ENCODE assay signal across 8 cellular contexts in genomic region chr1:23531695-23532094, GRCh38. TPM values are rescaled to one million over a fixed set of nuclear protein-coding genes. Genes with fewer than 3 reads are reported as not detected.
A peak's percentile ranks its signal among the peaks of the same experiment; 100 is the strongest.
DNase-seq lines count a peak whose midpoint lies in the region; ATAC-seq and TF ChIP-seq lines count a peak whose summit lies in the region.

No MANE protein-coding gene starts in this region.

- H3K4me2 ChIP-seq in MM.1S (ENCODE audit: low read depth, low read length) = peak overlapping the region; percentile 87

- H3K79me2 ChIP-seq in MM.1S (ENCODE audit: low read length) = peaks cover 37% of the 10 kb centered on the region

- H3K4me1 ChIP-seq in MM.1S (ENCODE audit: low read length) = peaks cover 45% of the 10 kb centered on the region

- no peak for ATAC-seq in esophagus mucosa

- CTCF ChIA-PET in Calu3 (lab: Charles Lee) = interaction anchor here (0.6 to 1.0 kb wide), 4 partner anchors 19 to 314 kb away, joined by 3 to 7 read pairs (median 4); partner anchors contain the start of gene HTR1D

- no peaks in the 10 kb centered on the region for H4K20me1 ChIP-seq in MM.1S (ENCODE audit: insufficient read depth, low read length)

- H3K27ac ChIP-seq in MM.1S (ENCODE audit: low read length) = peak overlapping the region; percentile 47; the same call in 1 of the 2 replicates
- H3K27ac ChIP-seq in dorsolateral prefrontal cortex = peak overlapping the region in 36 of 59 donors; percentile 1 to 85 (median 50)

- H3K4me3 Mint-ChIP-seq in Calu3 (ENCODE audit: low read depth, unreplicated experiment) (peak overlapping the region; percentile 77), osteocyte (ENCODE audit: unreplicated experiment) (peak overlapping the region; percentile 90)

- H3K27ac Mint-ChIP-seq in Calu3 (ENCODE audit: unreplicated experiment) = no peak overlapping the region
- no peak overlapping the region for H3K27ac Mint-ChIP-seq in osteocyte (ENCODE audit: unreplicated experiment)

- peaks cover 51% of the 10 kb centered on the region for H3F3A ChIP-seq in MM.1S (ENCODE audit: insufficient read depth, low read length)

- H3K4me3 ChIP-seq in MM.1S (ENCODE audit: low read length) (peak overlapping the region; percentile 60), dorsolateral prefrontal cortex (peak overlapping the region in 58 of 59 donors; percentile 22 to 81 (median 67))

- no peak for TF ChIP-seq CTCF in Calu3 (IDR thresholded peaks at IDR 0.05; ENCODE audit: unreplicated experiment)
- no peak for TF ChIP-seq CTCF in MM.1S (IDR thresholded peaks at IDR 0.05; ENCODE audit: low read length)
- TF ChIP-seq CTCF in dorsolateral prefrontal cortex (IDR thresholded peaks at IDR 0.05 in 54 of 56, conservative IDR thresholded peaks at IDR 0.05 in 2 of 56; ENCODE audit: low read depth in 1 of 56, partially characterized antibody in 56 of 56) = peak in 1 of 56 donors; percentile 11
- no peak for TF ChIP-seq CTCF in osteocyte (IDR thresholded peaks at IDR 0.05)

- H3K27me3 ChIP-seq in MM.1S (replicated peaks; ENCODE audit: insufficient read depth, low read length) (no peaks in the 10 kb centered on the region), dorsolateral prefrontal cortex (peaks cover 0 to 23% (median 0%) of the 10 kb centered on the region in 45 donors)

- peaks cover 18% of the 10 kb centered on the region for H3K36me3 Mint-ChIP-seq in Calu3 (ENCODE audit: insufficient read depth, unreplicated experiment)
- H3K36me3 Mint-ChIP-seq in osteocyte (ENCODE audit: unreplicated experiment) = no peaks in the 10 kb centered on the region

- DNase-seq in Calu3 (no peak), MM.1S (no peak), dorsolateral prefrontal cortex (no peak), osteocyte (ENCODE audit: extremely low spot score, unreplicated experiment) (no peak), HK-2 (ENCODE audit: unreplicated experiment) (no peak), DMS 273 (lab: John Stamatoyannopoulos, UW; ENCODE audit: unreplicated experiment) (no peak)
- no peak for DNase-seq in activated effector memory CD4-positive, alpha-beta T cell treated with anti-CD3 and anti-CD28 coated beads, Interleukin-2, amount 50 U/mL, for 16 hours

- H3K9me2 ChIP-seq in MM.1S (replicated peaks; ENCODE audit: insufficient read depth, low read length) = no peaks in the 10 kb centered on the region

- H3K9me3 Mint-ChIP-seq in Calu3 (ENCODE audit: low read depth, unreplicated experiment) (no peaks in the 10 kb centered on the region), osteocyte (ENCODE audit: unreplicated experiment) (no peaks in the 10 kb centered on the region)

- H3K9ac ChIP-seq in MM.1S (ENCODE audit: low read length) = peak overlapping the region; percentile 63

- peak overlapping the region; percentile 66 for H2AFZ ChIP-seq in MM.1S (ENCODE audit: low read length)

- no peaks in the 10 kb centered on the region for H3K9me3 ChIP-seq in MM.1S (replicated peaks; ENCODE audit: insufficient read depth, low read length)

- H3K27me3 Mint-ChIP-seq in Calu3 (ENCODE audit: unreplicated experiment) (no peaks in the 10 kb centered on the region), osteocyte (ENCODE audit: unreplicated experiment) (no peaks in the 10 kb centered on the region)

- intact Hi-C loops in Calu3 (cut with micrococcal nuclease; ENCODE audit: unreplicated experiment) (loop anchor here (10.0 kb wide), 1 partner anchor 317 kb away; the partner anchor contains the start of gene HTR1D), dorsolateral prefrontal cortex (cut with DNase I) (loop anchor here in 1 of 2 donors (10.0 kb wide), 1 partner anchor 167 kb away; the partner anchor contains the start of gene ZNF436)

- peaks cover 26% of the 10 kb centered on the region for H3K4me1 Mint-ChIP-seq in Calu3 (ENCODE audit: low read depth, unreplicated experiment)
- peaks cover 34% of the 10 kb centered on the region for H3K4me1 Mint-ChIP-seq in osteocyte (ENCODE audit: unreplicated experiment)

- H3K36me3 ChIP-seq in MM.1S (replicated peaks; ENCODE audit: insufficient read depth, low read length) = no peaks in the 10 kb centered on the region

- TSS peak; percentile 78 for BruUV-seq in Calu3 (replicated peaks; lab: Mats Ljungman, UMichigan)

RNA-seq across cellular contexts. Expression of gene E2F2, which starts 0.7 kb away (rescaled TPM):
- total RNA-seq in Calu3 (2022) = 6.2 and 8.1 TPM in 2 replicates
- 1 to 10 TPM in 1 of 120 experiments, under 1 TPM in 37, not detected in 82; 0.07 to 1.1 (median 0.15) TPM for total RNA-seq in dorsolateral prefrontal cortex
- 1.3 TPM in 2 replicates for total RNA-seq in osteocyte
- 13.9 TPM for total RNA-seq in esophagus mucosa

RNA-seq across cellular contexts. Expression of gene ID3, which starts 27.6 kb away (rescaled TPM):
- total RNA-seq in Calu3 (2022) (25.2 and 30.2 TPM in 2 replicates), dorsolateral prefrontal cortex (100 to 1,000 TPM in 13 of 120 experiments, 10 to 100 TPM in 107; 20.5 to 247 (median 59.8) TPM), osteocyte (73.5 and 86.9 TPM in 2 replicates), esophagus mucosa (25.7 TPM)

RNA-seq across cellular contexts. Expression of gene ASAP3, which starts 47.7 kb away (rescaled TPM):
- 2.9 and 3.5 TPM in 2 replicates for total RNA-seq in Calu3 (2022)
- total RNA-seq in dorsolateral prefrontal cortex = 10 to 100 TPM; 15.5 to 61.0 (median 27.8) TPM
- 24.9 and 31.1 TPM in 2 replicates for total RNA-seq in osteocyte
- total RNA-seq in esophagus mucosa = 31.5 TPM
